In genomic region chr6:78868124-78868523, GRCh38 we compare ENCODE assay signal across 8 cellular contexts. TPM values are rescaled to one million over a fixed set of nuclear protein-coding genes. Genes with fewer than 3 reads are reported as not detected.
A peak's percentile ranks its signal among the peaks of the same experiment; 100 is the strongest.
DNase-seq lines count a peak whose midpoint lies in the region; ATAC-seq, FAIRE-seq and TF ChIP-seq lines count a peak whose summit lies in the region.

No MANE protein-coding gene starts in this region.

- H3K79me2 ChIP-seq in HCT116 (ENCODE audit: insufficient read depth, low read length) (peaks cover 12% of the 10 kb centered on the region; the same call in 1 of the 2 replicates), astrocyte (ENCODE audit: insufficient read depth, low read length) (no peaks in the 10 kb centered on the region)

- CTCF ChIA-PET in A549 (lab: Yijun Ruan, JAX) (no interaction called here), HCT116 (lab: Charles Lee) (no interaction called here)

- peak overlapping the region; percentile 87 to 89 for H3K27ac ChIP-seq in A549
- H3K27ac ChIP-seq in HCT116 (ENCODE audit: low read depth, low read length) = peak overlapping the region; percentile 60; the same call in 1 of the 2 replicates
- no peak overlapping the region for H3K27ac ChIP-seq in astrocyte (ENCODE audit: low read depth, low read length)

- H4K20me1 ChIP-seq in HCT116 (ENCODE audit: insufficient read depth) (no peaks in the 10 kb centered on the region), astrocyte (ENCODE audit: insufficient read depth, low read length) (no peaks in the 10 kb centered on the region)

- peak overlapping the region; percentile 99 for H3K4me3 Mint-ChIP-seq in astrocyte (ENCODE audit: unreplicated experiment)

- ATAC-seq in A549 (no peak), HCT116 (no peak), GM19328 (IDR thresholded peaks at IDR 0.05; ENCODE audit: unreplicated experiment) (no peak), HG02884 (IDR thresholded peaks at IDR 0.05; ENCODE audit: unreplicated experiment) (no peak)

- H3K4me1 ChIP-seq in A549 = peaks cover 2% of the 10 kb centered on the region; the same call in 1 of the 3 replicates
- H3K4me1 ChIP-seq in HCT116 (ENCODE audit: control insufficient read depth in 1 of 2, insufficient read depth in 2 of 2, low read length in 2 of 2) = peaks cover 0 to 16% of the 10 kb centered on the region in 2 experiments; a peak in 2 of 4 replicates
- H3K4me1 ChIP-seq in astrocyte (ENCODE audit: insufficient read depth, low read length) = no peaks in the 10 kb centered on the region

- POLR2A ChIA-PET in A549 (lab: Yijun Ruan, JAX) (no interaction called here), HCT116 (lab: Charles Lee) (no interaction called here)

- H3K27ac Mint-ChIP-seq in astrocyte (ENCODE audit: unreplicated experiment) = peak overlapping the region; percentile 20

- peak overlapping the region; percentile 82 for H3K9ac ChIP-seq in HCT116 (ENCODE audit: low read length)
- H3K9ac ChIP-seq in astrocyte (ENCODE audit: low read length) = peak overlapping the region; percentile 82

- H3K36me3 Mint-ChIP-seq in astrocyte (ENCODE audit: low read depth, unreplicated experiment) = no peaks in the 10 kb centered on the region

- RAD21 ChIA-PET in HCT116 (lab: Charles Lee; ENCODE audit: low non-redundant PET in 1 of 2, low total read pairs in 2 of 2, uncharacterized antibody in 2 of 2, unreplicated experiment in 2 of 2) = no interaction called here

- no peaks in the 10 kb centered on the region for H3K27me3 Mint-ChIP-seq in astrocyte (ENCODE audit: low read depth, unreplicated experiment)

- TF ChIP-seq RAD21 in A549 (conservative IDR thresholded peaks at IDR 0.05 in 1 of 2, IDR thresholded peaks at IDR 0.05 in 1 of 2) (no peak), HCT116 (IDR thresholded peaks at IDR 0.05; ENCODE audit: low read depth) (no peak)

- H3K9me3 ChIP-seq in A549 (no peaks in the 10 kb centered on the region), HCT116 (ENCODE audit: control insufficient read depth in 1 of 2, insufficient read depth in 1 of 2, low read depth in 1 of 2, low read length in 2 of 2) (no peaks in the 10 kb centered on the region), astrocyte (ENCODE audit: insufficient read depth, low read depth, low read length) (no peaks in the 10 kb centered on the region)

- 45% methylated on average over 8 of the region's 8 CpGs for WGBS in A549 (ENCODE audit: missing lambda C conversion rate)

- no peak for TF ChIP-seq POLR2A in A549 (IDR thresholded peaks at IDR 0.05; ENCODE audit: low read length)
- no peak for TF ChIP-seq POLR2A in HCT116 (IDR thresholded peaks at IDR 0.05; ENCODE audit: borderline replicate concordance, extremely low read depth, insufficient read depth, insufficient read length)

- no peak for DNase-seq in A549 (ENCODE audit: low read depth in 1 of 2, low spot score in 1 of 2)
- no peak for DNase-seq in HCT116 (ENCODE audit: low read depth, low spot score)
- no peak for DNase-seq in astrocyte (ENCODE audit: low read depth)
- peak; percentile 15 to 35 for DNase-seq in lung microvascular endothelial cell (ENCODE audit: low read depth in 2 of 2)
- DNase-seq in NCI-H446 (lab: John Stamatoyannopoulos, UW) = no peak
- DNase-seq in D341Med (ENCODE audit: low spot score) = no peak

- H3K36me3 ChIP-seq in HCT116 (ENCODE audit: control insufficient read depth in 1 of 2, insufficient read depth in 2 of 2, low read length in 2 of 2) = no peaks in the 10 kb centered on the region
- H3K36me3 ChIP-seq in astrocyte (ENCODE audit: insufficient read depth, low read length) = no peaks in the 10 kb centered on the region

- BruUV-seq in HCT116 (replicated peaks; lab: Mats Ljungman, UMichigan) = TSS peak; percentile 58

- peak overlapping the region; percentile 95 for H3K4me3 ChIP-seq in A549
- H3K4me3 ChIP-seq in HCT116 (replicated peaks in 1 of 2; ENCODE audit: low read depth in 1 of 2, low read length in 2 of 2) = peak overlapping the region; percentile 86 to 96
- H3K4me3 ChIP-seq in astrocyte (ENCODE audit: insufficient read depth, low read depth, low read length) = peak overlapping the region; percentile 92

- H2AFZ ChIP-seq in HCT116 (ENCODE audit: low read depth, low read length, poor library complexity, severe bottlenecking) (peak overlapping the region; percentile 90), astrocyte (ENCODE audit: low read depth, low read length) (peak overlapping the region; percentile 99)

- no peaks in the 10 kb centered on the region for H3K27me3 ChIP-seq in HCT116 (ENCODE audit: insufficient read depth, low read length)
- no peaks in the 10 kb centered on the region for H3K27me3 ChIP-seq in astrocyte (ENCODE audit: insufficient read depth, low read length)

- H3K4me2 ChIP-seq in A549 (peak overlapping the region; percentile 78), HCT116 (ENCODE audit: low read length) (peak overlapping the region; percentile 80), astrocyte (ENCODE audit: low read length) (peak overlapping the region; percentile 92)

- no peaks in the 10 kb centered on the region for H3K9me2 ChIP-seq in HCT116 (ENCODE audit: insufficient read depth)

- H3K9me3 Mint-ChIP-seq in astrocyte (ENCODE audit: unreplicated experiment) = no peaks in the 10 kb centered on the region

- no peak for TF ChIP-seq EP300 in A549 (IDR thresholded peaks at IDR 0.05)

- intact Hi-C loops in HCT116 (cut with micrococcal nuclease) = no loop called here

- FAIRE-seq in A549 (lab: Jason Lieb, UNC) (no peak), astrocyte (lab: Jason Lieb, UNC) (no peak)

- no peaks in the 10 kb centered on the region for H3K4me1 Mint-ChIP-seq in astrocyte (ENCODE audit: low read depth, unreplicated experiment)

- TF ChIP-seq CTCF in A549 (IDR thresholded peaks at IDR 0.05) (no peak), HCT116 (IDR thresholded peaks at IDR 0.05 in 2 of 3, conservative IDR thresholded peaks at IDR 0.05 in 1 of 3; ENCODE audit: borderline replicate concordance in 1 of 3, insufficient read depth in 1 of 3, low read depth in 2 of 3, low read length in 2 of 3) (no peak), astrocyte (IDR thresholded peaks at IDR 0.05; ENCODE audit: insufficient read depth, low read depth, low read length) (peak; percentile 1)

TF ChIP-seq in A549, 52 proteins besides CTCF, POLR2A, EP300 and RAD21:
- TF ChIP-seq CHD4 (IDR thresholded peaks at IDR 0.05; ENCODE audit: borderline replicate concordance) (no peak), ELK1 (IDR thresholded peaks at IDR 0.05; ENCODE audit: low read depth, low read length) (no peak), EHMT2 (IDR thresholded peaks at IDR 0.05; ENCODE audit: low read depth) (no peak), MYC (IDR thresholded peaks at IDR 0.05; ENCODE audit: borderline replicate concordance, low read length) (no peak), RARB (CRISPR knock-in tag; IDR thresholded peaks at IDR 0.05) (no peak)

TF ChIP-seq in HCT116, 20 proteins besides CTCF, POLR2A, EP300 and RAD21:
- TF ChIP-seq ATF3 (IDR thresholded peaks at IDR 0.05) (no peak), ZBTB33 (IDR thresholded peaks at IDR 0.05; ENCODE audit: extremely low read depth, insufficient replicate concordance, low read length) (no peak)

RNA-seq across cellular contexts. Expression of gene IRAK1BP1, which starts 0.8 kb away (rescaled TPM):
- polyA plus RNA-seq in A549 (2011; rRNA removed) (2.3 and 2.6 TPM in 2 replicates), A549 (2017; fragmentation: RNase III; extraction: RNeasy Plus Mini Kit Qiagen cat#74134 plus additional on column Dnase treatment) (0.92 to 1.0 TPM (median 0.97 TPM) in 3 replicates)
- 0.57 and 0.65 TPM in 2 replicates for polyA plus RNA-seq in A549 (2012; cell fraction: cytosol; rRNA removed)
- polyA plus RNA-seq in A549 (2012; cell fraction: nucleus; rRNA removed) = 0.49 and 0.53 TPM in 2 replicates
- 2.5 and 3.4 TPM in 2 replicates for polyA minus RNA-seq in A549 (2011; rRNA and poly(A)+ RNA removed)
- total RNA-seq in HCT116 (2021; ENCODE audit: unreplicated experiment) (5.4 TPM), astrocyte (3.4 and 3.7 TPM in 2 replicates), lung microvascular endothelial cell (1.5 and 2.2 TPM in 2 replicates)
- polyA plus RNA-seq in HCT116 (2012) = 0.91 and 2.1 TPM in 2 replicates

Comparison
In these comparisons a context has a peak if more than half of its experiments do, and no peak if none do; other contexts are left out.
1. DNase-seq: peak in lung microvascular endothelial cell (2 of 2); none in A549 (0 of 2), HCT116 (single experiment), astrocyte (single experiment), NCI-H446 (0 of 2) and D341Med (single experiment).
2. Peak in every context shown above with its lines, with median percentiles within 50 percentile points of each other: H3K4me2 ChIP-seq and H3K4me3 ChIP-seq.